24 cellular contexts compared by ENCODE assay signal in the genomic region with DNA sequence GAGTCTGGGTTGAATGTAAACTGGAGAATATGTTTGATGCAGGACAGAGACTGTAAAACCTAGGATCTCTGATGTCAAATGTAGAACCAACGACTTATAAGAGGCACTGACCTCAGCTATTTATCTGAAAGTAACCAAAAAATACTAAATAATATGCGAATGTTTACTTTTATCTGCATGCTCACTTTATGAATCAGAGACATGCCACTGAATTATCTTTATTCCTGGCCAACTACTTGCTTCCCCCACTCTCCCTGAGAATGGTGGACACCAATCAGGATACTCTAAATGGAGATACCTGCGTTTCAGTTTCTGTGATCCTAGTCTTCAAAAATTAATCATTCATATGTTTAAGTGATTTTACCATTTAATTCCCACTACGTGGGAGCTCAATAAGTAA.
"Had no signal": no experiment of that assay in that cellular context is flagged by ENCODE, and none has a peak within 500 bp of the region (broad histone marks: within the 10 kb centered on the region; RNA-seq: fewer than 3 reads in every experiment).

No MANE protein-coding gene starts in this region.

- H2AFZ ChIP-seq: parathyroid adenoma had no signal

- H3K9me3 Mint-ChIP-seq: dendritic cell treated with granulocyte-macrophage colony-stimulating factor and Interleukin-4, amounts not matched to agents 40 ng/mL and 50 ng/mL, for 4 days; endodermal cell; stimulated activated naive CD8-positive, alpha-beta T cell treated with anti-CD3 and anti-CD28 coated beads, Interleukin-15, amount 100 ng/mL, for 72 hours had no signal

- H3K4me1 Mint-ChIP-seq: immature natural killer cell; natural killer cell; stimulated activated naive CD8-positive, alpha-beta T cell treated with anti-CD3 and anti-CD28 coated beads, Interleukin-15, amount 100 ng/mL, for 72 hours had no signal

- H3K27me3 ChIP-seq: neutrophil, right lobe of liver, suprapubic skin, transverse colon, upper lobe of right lung, vagina had no signal

- H3K9ac ChIP-seq: parathyroid adenoma had no signal

- H3K27me3 Mint-ChIP-seq: dendritic cell treated with granulocyte-macrophage colony-stimulating factor and Interleukin-4, amounts not matched to agents 40 ng/mL and 50 ng/mL, for 4 days; progenitor cell of endocrine pancreas; stimulated activated naive CD8-positive, alpha-beta T cell treated with anti-CD3 and anti-CD28 coated beads, Interleukin-15, amount 100 ng/mL, for 72 hours had no signal

- H3K36me3 ChIP-seq: lower lobe of right lung, neutrophil, right lobe of liver, suprapubic skin, transverse colon, upper lobe of right lung, vagina had no signal

- H3K4me3 ChIP-seq: lower lobe of right lung, right lobe of liver, smooth muscle cell, suprapubic skin, transverse colon, upper lobe of right lung, vagina had no signal

- H3K4me3 Mint-ChIP-seq: dendritic cell treated with granulocyte-macrophage colony-stimulating factor and Interleukin-4, amounts not matched to agents 40 ng/mL and 50 ng/mL, for 4 days; endodermal cell; immature natural killer cell; natural killer cell; stimulated activated naive CD8-positive, alpha-beta T cell treated with anti-CD3 and anti-CD28 coated beads, Interleukin-15, amount 100 ng/mL, for 72 hours had no signal

- DNase-seq: effector CD8-positive, alpha-beta T cell; endodermal cell; hypothalamus; immature natural killer cell; left ventricle myocardium superior; lower lobe of right lung; natural killer cell; right lobe of liver; stimulated activated CD4-positive, alpha-beta T cell treated with anti-CD3 and anti-CD28 coated beads, Interleukin-12 subunit alpha, Interleukin-12 subunit beta, amount 100 ng/mL, for 4 hours; stimulated activated CD4-positive, alpha-beta T cell treated with anti-CD3 and anti-CD28 coated beads, Interleukin-1b, Interleukin-23, amount 100 ng/mL, for 48 hours; stimulated activated CD4-positive, alpha-beta T cell treated with anti-CD3 and anti-CD28 coated beads, Interleukin-4, amount 100 ng/mL, for 1 hour; stimulated activated CD8-positive, alpha-beta memory T cell treated with anti-CD3 and anti-CD28 coated beads, Interleukin-4, amount 100 ng/mL, for 48 hours; stimulated activated naive CD4-positive, alpha-beta T cell; stimulated activated naive CD8-positive, alpha-beta T cell treated with anti-CD3 and anti-CD28 coated beads, Interleukin-15, amount 100 ng/mL, for 72 hours; transverse colon; upper lobe of right lung had no signal

- H3K36me3 Mint-ChIP-seq: immature natural killer cell, natural killer cell had no signal

- H3K27ac ChIP-seq: epithelial cell of prostate, lower lobe of right lung, neutrophil, parathyroid adenoma, right lobe of liver, suprapubic skin, transverse colon, upper lobe of right lung, vagina had no signal

- H3K79me2 ChIP-seq: parathyroid adenoma had no signal

- H3K4me1 ChIP-seq: lower lobe of right lung, parathyroid adenoma, right lobe of liver, suprapubic skin, transverse colon, upper lobe of right lung, vagina had no signal

- H3K27ac Mint-ChIP-seq: dendritic cell treated with granulocyte-macrophage colony-stimulating factor and Interleukin-4, amounts not matched to agents 40 ng/mL and 50 ng/mL, for 4 days; endodermal cell; immature natural killer cell; natural killer cell; progenitor cell of endocrine pancreas; stimulated activated naive CD8-positive, alpha-beta T cell treated with anti-CD3 and anti-CD28 coated beads, Interleukin-15, amount 100 ng/mL, for 72 hours had no signal

- H3K4me2 ChIP-seq: smooth muscle cell had no signal

- H3K9me3 ChIP-seq: lower lobe of right lung, neutrophil, right lobe of liver, suprapubic skin, transverse colon, upper lobe of right lung, vagina had no signal
